In genomic region chr10:75235375-75236177, GRCh38 we compare ENCODE assay signal across 1 cellular context.
TF ChIP-seq lines count a peak whose summit lies in the region.

Gene COMTD1, minus strand, starts transcription at chr10:75235957. Its CDS starts 29 bp downstream, at chr10:75235928.

TF ChIP-seq in K562, 482 proteins besides CTCF, POLR2A, EP300 and RAD21 (continued from another document and continues in another):
- peak; percentile 62; the same call in 1 of the 2 replicates for TF ChIP-seq TSHZ1 (CRISPR knock-in tag; IDR thresholded peaks at IDR 0.05)
- no peak for TF ChIP-seq NR3C1 (CRISPR knock-in tag; IDR thresholded peaks at IDR 0.05)
- TF ChIP-seq SMAD4 (CRISPR knock-in tag; conservative IDR thresholded peaks at IDR 0.05): peak; percentile 87
- no peak for TF ChIP-seq CHAMP1 (IDR thresholded peaks at IDR 0.05)
- TF ChIP-seq TCFL5 (CRISPR knock-in tag; conservative IDR thresholded peaks at IDR 0.05): no peak
- TF ChIP-seq RHOXF2B (CRISPR knock-in tag; conservative IDR thresholded peaks at IDR 0.05): no peak
- TF ChIP-seq SMARCC2 (IDR thresholded peaks at IDR 0.05; ENCODE audit: low read depth): no peak
- TF ChIP-seq ATF1 (CRISPR knock-in tag; IDR thresholded peaks at IDR 0.05): no peak
- no peak for TF ChIP-seq ATF1 (tag; IDR thresholded peaks at IDR 0.05)
- peak; percentile 66 for TF ChIP-seq CBFA2T2 (conservative IDR thresholded peaks at IDR 0.05)
- no peak for TF ChIP-seq ZBTB5 (IDR thresholded peaks at IDR 0.05)
- TF ChIP-seq TAL1 (IDR thresholded peaks at IDR 0.05): no peak
- peak in 1 of 2 experiments; percentile 97; a peak in 2 of 4 replicates for TF ChIP-seq MLLT1 (IDR thresholded peaks at IDR 0.05)
- TF ChIP-seq SREBF2 (CRISPR knock-in tag; IDR thresholded peaks at IDR 0.05): no peak
- TF ChIP-seq POLR3G (IDR thresholded peaks at IDR 0.05; ENCODE audit: extremely low read depth, insufficient read length, insufficient replicate concordance): no peak
- TF ChIP-seq DEAF1 (CRISPR knock-in tag; IDR thresholded peaks at IDR 0.05): peak; percentile 100
- TF ChIP-seq ZNF589 (CRISPR knock-in tag; IDR thresholded peaks at IDR 0.05; ENCODE audit: low read depth): no peak
- TF ChIP-seq PPARD (CRISPR knock-in tag; IDR thresholded peaks at IDR 0.05): no peak
- no peak for TF ChIP-seq POLR3A (IDR thresholded peaks at IDR 0.05; ENCODE audit: borderline replicate concordance, extremely low read depth, insufficient read depth, insufficient read length)
- TF ChIP-seq SRSF1 (IDR thresholded peaks at IDR 0.05; ENCODE audit: low read depth, low read length): no peak
- TF ChIP-seq LEF1 (IDR thresholded peaks at IDR 0.05): no peak
- TF ChIP-seq ZNF184 (CRISPR knock-in tag; IDR thresholded peaks at IDR 0.05): no peak
- TF ChIP-seq SMAD2 (IDR thresholded peaks at IDR 0.05; ENCODE audit: low read depth, low read length): no peak
- no peak for TF ChIP-seq CHCHD3 (CRISPR knock-in tag; IDR thresholded peaks at IDR 0.05)
- peak; percentile 100 for TF ChIP-seq STAG1 (CRISPR knock-in tag; IDR thresholded peaks at IDR 0.05; ENCODE audit: borderline replicate concordance)
- no peak for TF ChIP-seq HOMEZ (CRISPR knock-in tag; IDR thresholded peaks at IDR 0.05)
- no peak for TF ChIP-seq ATF3 (IDR thresholded peaks at IDR 0.05)
- TF ChIP-seq ATF3 (CRISPR knock-in tag; conservative IDR thresholded peaks at IDR 0.05): 0 out of 2 replicates have a peak, but pooled peaks have one; percentile 2
- no peak for TF ChIP-seq ZNF699 (CRISPR knock-in tag; IDR thresholded peaks at IDR 0.05; ENCODE audit: insufficient replicate concordance)
- peak; percentile 70; the same call in 1 of the 2 replicates for TF ChIP-seq ARID3B (CRISPR knock-in tag; IDR thresholded peaks at IDR 0.05; ENCODE audit: borderline replicate concordance)
- TF ChIP-seq ZNF224 (CRISPR knock-in tag; IDR thresholded peaks at IDR 0.05): no peak
- no peak for TF ChIP-seq ZNF695 (CRISPR knock-in tag; IDR thresholded peaks at IDR 0.05)
- no peak for TF ChIP-seq MAFG (tag; conservative IDR thresholded peaks at IDR 0.05)
- TF ChIP-seq FOXJ2 (tag; IDR thresholded peaks at IDR 0.05): no peak
- peak in 1 of 2 experiments; percentile 68; a peak in 1 of 3 replicates for TF ChIP-seq CBX3 (IDR thresholded peaks at IDR 0.05; ENCODE audit: borderline replicate concordance in 1 of 2, low read length in 2 of 2)
- no peak for TF ChIP-seq SRSF7 (optimal IDR thresholded peaks at IDR 0.05; ENCODE audit: low read depth, low read length)
- TF ChIP-seq CEBPB (tag; IDR thresholded peaks at IDR 0.05): no peak
- peak; percentile 75 for TF ChIP-seq FUS (optimal IDR thresholded peaks at IDR 0.05; ENCODE audit: low read depth, low read length)
- TF ChIP-seq SMC3 (conservative IDR thresholded peaks at IDR 0.05; ENCODE audit: insufficient read depth, low read depth, low read length): peak; percentile 99
- no peak for TF ChIP-seq ZNF277 (CRISPR knock-in tag; IDR thresholded peaks at IDR 0.05; ENCODE audit: borderline replicate concordance)
- no peak for TF ChIP-seq GTF3C2 (IDR thresholded peaks at IDR 0.05; ENCODE audit: borderline replicate concordance, extremely low read depth, insufficient read length)
- no peak for TF ChIP-seq TRIM24 (IDR thresholded peaks at IDR 0.05)
- peak; percentile 74 for TF ChIP-seq NEUROD1 (IDR thresholded peaks at IDR 0.05; ENCODE audit: borderline replicate concordance, low read depth, low read length, partially characterized antibody)
- TF ChIP-seq ZNF707 (CRISPR knock-in tag; conservative IDR thresholded peaks at IDR 0.05): no peak
- TF ChIP-seq HNRNPL (IDR thresholded peaks at IDR 0.05; ENCODE audit: low read depth, low read length): peak; percentile 99
- 0 out of 2 replicates have a peak, but pooled peaks have one; percentile 68 for TF ChIP-seq HMG20B (CRISPR knock-in tag; IDR thresholded peaks at IDR 0.05)
- TF ChIP-seq TFAM (CRISPR knock-in tag; conservative IDR thresholded peaks at IDR 0.05): no peak
